ENCODE assay signal across 1 cellular context in genomic region chr16:30767767-30768465, GRCh38.
TF ChIP-seq lines count a peak whose summit lies in the region.

No MANE protein-coding gene starts in this region.

TF ChIP-seq in HepG2, 621 proteins besides CTCF, POLR2A, EP300 and RAD21:
- no peak for TF ChIP-seq ZNF224 (CRISPR knock-in tag; IDR thresholded peaks at IDR 0.05)
- no peak for TF ChIP-seq TRIM24 (CRISPR knock-in tag; IDR thresholded peaks at IDR 0.05)
- TF ChIP-seq MXD3 (CRISPR knock-in tag; IDR thresholded peaks at IDR 0.05): 0 out of 2 replicates have a peak, but pooled peaks have one; percentile 12
